Comparison of ENCODE assay signal across 29 cellular contexts in genomic region chr6:48249071-48249470, GRCh38.
DNase-seq lines count a peak whose midpoint lies in the region; ATAC-seq, FAIRE-seq and TF ChIP-seq lines count a peak whose summit lies in the region.
"Had no signal": no experiment of that assay in that cellular context is flagged by ENCODE, and none has a peak within 500 bp of the region (broad histone marks: within the 10 kb centered on the region; RNA-seq: fewer than 3 reads in every experiment).

No MANE protein-coding gene starts in this region.

- H3K4me1 ChIP-seq in mammary epithelial cell (ENCODE audit: insufficient read depth, low read length) = peaks cover 10% of the 10 kb centered on the region
- peaks cover 11% of the 10 kb centered on the region for H3K4me1 ChIP-seq in keratinocyte (ENCODE audit: control insufficient read depth, extremely low read depth, insufficient read depth, low read length)
- no peaks in the 10 kb centered on the region for H3K4me1 ChIP-seq in aorta (ENCODE audit: control insufficient read depth in 1 of 2, insufficient read depth in 2 of 2, low read length in 2 of 2)
- no peaks in the 10 kb centered on the region for H3K4me1 ChIP-seq in right atrium auricular region
- H3K4me1 ChIP-seq: BE2C had no signal

- H2AFZ ChIP-seq in mammary epithelial cell (ENCODE audit: low read depth, low read length) (peak overlapping the region; percentile 49), keratinocyte (ENCODE audit: control insufficient read depth, low read length) (peak overlapping the region; percentile 54)

- H3K9ac ChIP-seq in mammary epithelial cell (ENCODE audit: insufficient read depth, low read length) = no peak overlapping the region
- no peak overlapping the region for H3K9ac ChIP-seq in keratinocyte (ENCODE audit: control insufficient read depth, extremely low read depth, insufficient read depth, low read length)
- H3K9ac ChIP-seq: BLaER1 had no signal

- CTCF ChIA-PET in mammary epithelial cell (lab: Charles Lee; ENCODE audit: low non-redundant PET) (interaction anchor here (0.6 kb wide), 1 partner anchor 486 kb away, joined by 4 read pairs; no protein-coding TSS in a partner anchor), MCF 10A (lab: Yijun Ruan, JAX) (interaction anchor here (0.6 to 1.1 kb wide), 3 partner anchors 92 to 170 kb away, joined by 3 to 4 read pairs (median 3); no protein-coding TSS in a partner anchor)

- H3K27ac ChIP-seq in mammary epithelial cell (ENCODE audit: insufficient read depth, low read depth, low read length) (no peak overlapping the region), epithelial cell of prostate (no peak overlapping the region), keratinocyte (ENCODE audit: control insufficient read depth, insufficient read depth, low read length) (no peak overlapping the region), aorta (ENCODE audit: low read depth in 1 of 2, low read length in 2 of 2) (no peak overlapping the region), right atrium auricular region (no peak overlapping the region)
- H3K27ac ChIP-seq: BLaER1 had no signal

- BruUV-seq in mammary epithelial cell (replicated peaks; lab: Mats Ljungman, UMichigan) = no TSS peak
- no TSS peak for BruUV-seq in MCF 10A (replicated peaks; lab: Mats Ljungman, UMichigan)

- H3K79me2 ChIP-seq in mammary epithelial cell (ENCODE audit: insufficient read depth, low read length) (no peaks in the 10 kb centered on the region), keratinocyte (ENCODE audit: control insufficient read depth, insufficient read depth, low read length) (no peaks in the 10 kb centered on the region)

- H3K4me3 Mint-ChIP-seq in MCF 10A (ENCODE audit: unreplicated experiment) = no peak overlapping the region
- H3K4me3 Mint-ChIP-seq in activated CD4-positive, alpha-beta T cell treated with anti-CD3 and anti-CD28 coated beads, Interleukin-2, amount 10 ng/mL, durations not matched to agents 24 days and 14 days = no peak overlapping the region
- H3K4me3 Mint-ChIP-seq: CD14-positive monocyte; CD4-positive, alpha-beta memory T cell; CD4-positive, CD25-positive, alpha-beta regulatory T cell; CD8-positive, alpha-beta memory T cell had no signal

- H4K20me1 ChIP-seq in mammary epithelial cell (ENCODE audit: insufficient read depth, low read length) (no peaks in the 10 kb centered on the region), keratinocyte (ENCODE audit: control insufficient read depth, extremely low read depth, insufficient read depth, low read length) (no peaks in the 10 kb centered on the region)
- H4K20me1 ChIP-seq: BLaER1 had no signal

- WGBS in mammary epithelial cell (ENCODE audit: low coverage, missing lambda C conversion rate) = 40% methylated on average over 3 of the region's 3 CpGs
- WGBS in aorta, 2 donors = 42 to 45% methylated on average over 3 of the region's 3 CpGs

- H3K9me1 ChIP-seq in keratinocyte (ENCODE audit: control insufficient read depth, extremely low read depth, insufficient read depth, low read length) = no peaks in the 10 kb centered on the region

- H3K9me3 ChIP-seq in mammary epithelial cell (replicated peaks; ENCODE audit: insufficient read depth, low read length) = no peaks in the 10 kb centered on the region
- no peaks in the 10 kb centered on the region for H3K9me3 ChIP-seq in keratinocyte (ENCODE audit: control insufficient read depth, low read depth, low read length)
- no peaks in the 10 kb centered on the region for H3K9me3 ChIP-seq in aorta (ENCODE audit: control insufficient read depth, low read length)
- H3K9me3 ChIP-seq in right atrium auricular region = no peaks in the 10 kb centered on the region
- H3K9me3 ChIP-seq: BE2C, BLaER1 had no signal

- POLR2A ChIA-PET in MCF 10A (lab: Yijun Ruan, JAX) = interaction anchor here (1.6 kb wide), 1 partner anchor 138 kb away, joined by 4 read pairs; the partner anchor contains the start of gene PTCHD4

- no peaks in the 10 kb centered on the region for H3K27me3 Mint-ChIP-seq in MCF 10A (ENCODE audit: insufficient read depth, unreplicated experiment)
- no peaks in the 10 kb centered on the region for H3K27me3 Mint-ChIP-seq in activated CD4-positive, alpha-beta T cell treated with anti-CD3 and anti-CD28 coated beads, Interleukin-2, amount 10 ng/mL, durations not matched to agents 24 days and 14 days
- H3K27me3 Mint-ChIP-seq: CD4-positive, alpha-beta memory T cell; CD4-positive, CD25-positive, alpha-beta regulatory T cell; CD8-positive, alpha-beta memory T cell had no signal

- H3K4me2 ChIP-seq in mammary epithelial cell (ENCODE audit: insufficient read depth, low read depth, low read length) (peak overlapping the region; percentile 43), keratinocyte (ENCODE audit: control insufficient read depth, extremely low read depth, insufficient read depth, low read depth, low read length) (peak overlapping the region; percentile 75)
- H3K4me2 ChIP-seq: BLaER1 had no signal

- H3K27ac Mint-ChIP-seq in MCF 10A (ENCODE audit: low read depth, unreplicated experiment) = no peak overlapping the region
- no peak overlapping the region for H3K27ac Mint-ChIP-seq in activated CD4-positive, alpha-beta T cell treated with anti-CD3 and anti-CD28 coated beads, Interleukin-2, amount 10 ng/mL, durations not matched to agents 24 days and 14 days
- H3K27ac Mint-ChIP-seq: CD14-positive monocyte; CD4-positive, alpha-beta memory T cell; CD8-positive, alpha-beta memory T cell had no signal

- intact Hi-C loops in mammary epithelial cell (cut with micrococcal nuclease) = no loop called here
- intact Hi-C loops in MCF 10A (cut with micrococcal nuclease) = no loop called here
- intact Hi-C loops in aorta (cut with DNase I) = no loop called here
- intact Hi-C loops in activated CD4-positive, alpha-beta T cell treated with anti-CD3 and anti-CD28 coated beads, Interleukin-2, amount 10 ng/mL, durations not matched to agents 24 days and 14 days (cut with micrococcal nuclease) = no loop called here

- FAIRE-seq in bronchial epithelial cell (lab: Jason Lieb, UNC) = no peak
- peak; percentile 91 for FAIRE-seq in keratinocyte (lab: Jason Lieb, UNC)
- FAIRE-seq: A204.1, GM12878, GM12892, GM18507 had no signal

- no peak for ATAC-seq in aorta (ENCODE audit: low FRiP score)
- ATAC-seq: GM12878 had no signal

- peaks cover 10% of the 10 kb centered on the region for H3K4me1 Mint-ChIP-seq in MCF 10A (ENCODE audit: insufficient read depth, unreplicated experiment)
- no peaks in the 10 kb centered on the region for H3K4me1 Mint-ChIP-seq in activated CD4-positive, alpha-beta T cell treated with anti-CD3 and anti-CD28 coated beads, Interleukin-2, amount 10 ng/mL, durations not matched to agents 24 days and 14 days
- H3K4me1 Mint-ChIP-seq: CD14-positive monocyte; CD4-positive, alpha-beta memory T cell; CD4-positive, CD25-positive, alpha-beta regulatory T cell; CD8-positive, alpha-beta memory T cell had no signal

- no peaks in the 10 kb centered on the region for H3K36me3 ChIP-seq in mammary epithelial cell (ENCODE audit: insufficient read depth, low read length)
- H3K36me3 ChIP-seq in bronchial epithelial cell (ENCODE audit: control insufficient read depth, insufficient read depth, low read length) = no peaks in the 10 kb centered on the region
- H3K36me3 ChIP-seq in keratinocyte (ENCODE audit: control insufficient read depth in 2 of 2, extremely low read depth in 1 of 2, insufficient read depth in 2 of 2, low read length in 2 of 2) = no peaks in the 10 kb centered on the region
- H3K36me3 ChIP-seq in aorta (ENCODE audit: control insufficient read depth in 1 of 2, insufficient read depth in 2 of 2, low read length in 1 of 2) = no peaks in the 10 kb centered on the region
- H3K36me3 ChIP-seq in right atrium auricular region = no peaks in the 10 kb centered on the region
- H3K36me3 ChIP-seq: BE2C, BLaER1 had no signal

- H3K9me3 Mint-ChIP-seq in MCF 10A (ENCODE audit: unreplicated experiment) = no peaks in the 10 kb centered on the region
- no peaks in the 10 kb centered on the region for H3K9me3 Mint-ChIP-seq in activated CD4-positive, alpha-beta T cell treated with anti-CD3 and anti-CD28 coated beads, Interleukin-2, amount 10 ng/mL, durations not matched to agents 24 days and 14 days

- no peaks in the 10 kb centered on the region for H3K27me3 ChIP-seq in mammary epithelial cell (ENCODE audit: insufficient read depth, low read length)
- no peaks in the 10 kb centered on the region for H3K27me3 ChIP-seq in bronchial epithelial cell (ENCODE audit: control insufficient read depth, insufficient read depth, low read length)
- no peaks in the 10 kb centered on the region for H3K27me3 ChIP-seq in keratinocyte (ENCODE audit: control insufficient read depth, extremely low read depth, insufficient read depth, low read length)
- H3K27me3 ChIP-seq in aorta (ENCODE audit: control insufficient read depth in 1 of 2, insufficient read depth in 2 of 2, low read length in 1 of 2) = no peaks in the 10 kb centered on the region
- no peaks in the 10 kb centered on the region for H3K27me3 ChIP-seq in right atrium auricular region
- H3K27me3 ChIP-seq: BE2C, BLaER1 had no signal

- in situ Hi-C loops in mammary epithelial cell (cut with MboI; ENCODE audit: low sequenced_read_pairs in 2 of 2) = no loop called here

- dilution Hi-C loops in mammary epithelial cell (cut with HindIII; ENCODE audit: low sequenced_read_pairs) (no loop called here), keratinocyte (cut with MboI; ENCODE audit: extremely low pct_ligation_motif_present, low sequenced_read_pairs) (no loop called here)

- no peak for TF ChIP-seq CTCF in mammary epithelial cell (conservative IDR thresholded peaks at IDR 0.05 in 1 of 2, IDR thresholded peaks at IDR 0.05 in 1 of 2; ENCODE audit: extremely low read depth in 1 of 2, insufficient read depth in 1 of 2, low read depth in 1 of 2, low read length in 2 of 2)
- no peak for TF ChIP-seq CTCF in MCF 10A (IDR thresholded peaks at IDR 0.05; ENCODE audit: unreplicated experiment)
- no peak for TF ChIP-seq CTCF in bronchial epithelial cell (IDR thresholded peaks at IDR 0.05; ENCODE audit: insufficient read depth, low read length, severe bottlenecking)
- no peak for TF ChIP-seq CTCF in keratinocyte (optimal IDR thresholded peaks at IDR 0.05 in 1 of 3, IDR thresholded peaks at IDR 0.05 in 1 of 3, conservative IDR thresholded peaks at IDR 0.05 in 1 of 3; ENCODE audit: extremely low read depth in 1 of 3, insufficient read depth in 2 of 3, low read length in 3 of 3)
- TF ChIP-seq CTCF in right atrium auricular region (IDR thresholded peaks at IDR 0.05) = no peak

- DNase-seq in mammary epithelial cell = peak; percentile 52
- no peak for DNase-seq in MCF 10A (ENCODE audit: unreplicated experiment)
- peak; percentile 47 for DNase-seq in bronchial epithelial cell (ENCODE audit: low read depth)
- DNase-seq in epithelial cell of prostate (ENCODE audit: low read depth, low spot score) = peak; percentile 8
- no peak for DNase-seq in keratinocyte (ENCODE audit: low read depth, low spot score)
- DNase-seq in aorta = no peak
- DNase-seq in activated CD4-positive, alpha-beta T cell treated with anti-CD3 and anti-CD28 coated beads, Interleukin-2, amount 10 ng/mL, durations not matched to agents 24 days and 14 days = no peak
- DNase-seq in right atrium auricular region (ENCODE audit: low spot score) = no peak
- DNase-seq: 8988T; ACHN; BE2C; C1 segment of cervical spinal cord; CD4-positive, alpha-beta memory T cell; CD4-positive, CD25-positive, alpha-beta regulatory T cell; CD8-positive, alpha-beta memory T cell; COR-L47; DMS 273 treated with DMSO at 0.1 percent for 48 hours; DMS153; DMS53; DMS79; DND-41; EL; GDM1 had no signal

- no peaks in the 10 kb centered on the region for H3K36me3 Mint-ChIP-seq in MCF 10A (ENCODE audit: insufficient read depth, unreplicated experiment)
- H3K36me3 Mint-ChIP-seq in activated CD4-positive, alpha-beta T cell treated with anti-CD3 and anti-CD28 coated beads, Interleukin-2, amount 10 ng/mL, durations not matched to agents 24 days and 14 days (ENCODE audit: low read depth) = no peaks in the 10 kb centered on the region
- H3K36me3 Mint-ChIP-seq: CD14-positive monocyte; CD4-positive, alpha-beta memory T cell; CD4-positive, CD25-positive, alpha-beta regulatory T cell; CD8-positive, alpha-beta memory T cell had no signal

- H3K4me3 ChIP-seq in mammary epithelial cell (replicated peaks in 1 of 3; ENCODE audit: insufficient read depth in 1 of 3, low read depth in 2 of 3, low read length in 3 of 3) (no peak overlapping the region), bronchial epithelial cell (ENCODE audit: low read depth, low read length) (no peak overlapping the region), keratinocyte (ENCODE audit: control insufficient read depth in 2 of 3, extremely low read depth in 1 of 3, insufficient read depth in 2 of 3, low read depth in 1 of 3, low read length in 3 of 3) (peak overlapping the region in 2 of 3 experiments; percentile 8 to 19), aorta (ENCODE audit: low read length in 2 of 2) (no peak overlapping the region), right atrium auricular region (no peak overlapping the region)
- H3K4me3 ChIP-seq: BLaER1, GM12878 had no signal

Comparison
In these comparisons a context has a peak if more than half of its experiments do, and no peak if none do; other contexts are left out.
1. DNase-seq: peak in mammary epithelial cell (single experiment), bronchial epithelial cell (single experiment) and epithelial cell of prostate (single experiment); none in MCF 10A (single experiment), keratinocyte (single experiment), aorta (0 of 2), activated CD4-positive, alpha-beta T cell treated with anti-CD3 and anti-CD28 coated beads, Interleukin-2, amount 10 ng/mL, durations not matched to agents 24 days and 14 days (single experiment) and right atrium auricular region (single experiment).
2. H3K4me3 ChIP-seq: peak in keratinocyte (2 of 3); none in mammary epithelial cell (0 of 3), bronchial epithelial cell (single experiment), aorta (0 of 2) and right atrium auricular region (0 of 2).